ENCODE assay signal across 1 cellular context in genomic region chr7:151088856-151089699, GRCh38.
TF ChIP-seq lines count a peak whose summit lies in the region.

No MANE protein-coding gene starts in this region.

TF ChIP-seq in HepG2, 621 proteins besides CTCF, POLR2A, EP300 and RAD21 (continued from another document and continues in another):
- TF ChIP-seq ZNF34 (CRISPR knock-in tag; IDR thresholded peaks at IDR 0.05; ENCODE audit: borderline replicate concordance) (no peak), TAF1 (CRISPR knock-in tag; IDR thresholded peaks at IDR 0.05) (peak; percentile 38; the same call in 1 of the 2 replicates), FOXA3 (CRISPR knock-in tag; IDR thresholded peaks at IDR 0.05) (no peak), ERF (CRISPR knock-in tag; IDR thresholded peaks at IDR 0.05) (no peak), ZNF883 (CRISPR knock-in tag; IDR thresholded peaks at IDR 0.05; ENCODE audit: not compliant biosample characterization) (no peak), ZNF441 (CRISPR knock-in tag; IDR thresholded peaks at IDR 0.05; ENCODE audit: borderline replicate concordance) (no peak), TFAP4 (IDR thresholded peaks at IDR 0.05; ENCODE audit: borderline replicate concordance, low read depth) (peak; percentile 98), LCORL (IDR thresholded peaks at IDR 0.05) (no peak), LCORL (CRISPR knock-in tag; IDR thresholded peaks at IDR 0.05) (no peak), PHF8 (CRISPR knock-in tag; IDR thresholded peaks at IDR 0.05) (peak; percentile 34; the same call in 1 of the 2 replicates), PATZ1 (CRISPR knock-in tag; IDR thresholded peaks at IDR 0.05) (peak; percentile 81), NFE2L1 (CRISPR knock-in tag; IDR thresholded peaks at IDR 0.05; ENCODE audit: borderline replicate concordance) (no peak), FOXK1 (CRISPR knock-in tag; IDR thresholded peaks at IDR 0.05; ENCODE audit: borderline replicate concordance, low read depth) (peak; percentile 61; the same call in 1 of the 2 replicates), ZBED4 (CRISPR knock-in tag; IDR thresholded peaks at IDR 0.05; ENCODE audit: borderline replicate concordance) (no peak), SALL1 (CRISPR knock-in tag; IDR thresholded peaks at IDR 0.05) (peak; percentile 26; the same call in 1 of the 2 replicates), ZNF207 (IDR thresholded peaks at IDR 0.05; ENCODE audit: borderline replicate concordance) (no peak), SOX13 (IDR thresholded peaks at IDR 0.05) (no peak), SOX13 (CRISPR knock-in tag; conservative IDR thresholded peaks at IDR 0.05 in 1 of 2, IDR thresholded peaks at IDR 0.05 in 1 of 2) (peak in 1 of 2 experiments; percentile 51; a peak in 1 of 4 replicates), ZNF383 (CRISPR knock-in tag; IDR thresholded peaks at IDR 0.05; ENCODE audit: borderline replicate concordance) (no peak), ZNF556 (CRISPR knock-in tag; IDR thresholded peaks at IDR 0.05; ENCODE audit: borderline replicate concordance) (0 out of 2 replicates have a peak, but pooled peaks have one; percentile 16), ZNF773 (CRISPR knock-in tag; IDR thresholded peaks at IDR 0.05; ENCODE audit: borderline replicate concordance) (no peak), ZNF746 (CRISPR knock-in tag; IDR thresholded peaks at IDR 0.05) (0 out of 2 replicates have a peak, but pooled peaks have one; percentile 25), SAP130 (CRISPR knock-in tag; IDR thresholded peaks at IDR 0.05; ENCODE audit: low read depth) (peak; percentile 90), ZNF253 (CRISPR knock-in tag; IDR thresholded peaks at IDR 0.05; ENCODE audit: borderline replicate concordance) (no peak), TEF (CRISPR knock-in tag; IDR thresholded peaks at IDR 0.05) (peak; percentile 45; the same call in 1 of the 2 replicates), PITX1 (CRISPR knock-in tag; IDR thresholded peaks at IDR 0.05) (peak; percentile 28; the same call in 1 of the 2 replicates), ZNF12 (CRISPR knock-in tag; IDR thresholded peaks at IDR 0.05) (peak; percentile 47; the same call in 1 of the 2 replicates), ZNF160 (CRISPR knock-in tag; IDR thresholded peaks at IDR 0.05) (no peak), ZFX (CRISPR knock-in tag; IDR thresholded peaks at IDR 0.05; ENCODE audit: low read depth) (peak; percentile 22; the same call in 1 of the 2 replicates), RBM22 (optimal IDR thresholded peaks at IDR 0.05; ENCODE audit: low read length) (no peak), POGZ (CRISPR knock-in tag; IDR thresholded peaks at IDR 0.05) (no peak), HNRNPH1 (optimal IDR thresholded peaks at IDR 0.05; ENCODE audit: low read depth, low read length) (no peak), THAP11 (CRISPR knock-in tag; IDR thresholded peaks at IDR 0.05) (peak; percentile 67; the same call in 1 of the 2 replicates), ZNF768 (CRISPR knock-in tag; IDR thresholded peaks at IDR 0.05) (no peak)
- TF ChIP-seq, protein P1, sequence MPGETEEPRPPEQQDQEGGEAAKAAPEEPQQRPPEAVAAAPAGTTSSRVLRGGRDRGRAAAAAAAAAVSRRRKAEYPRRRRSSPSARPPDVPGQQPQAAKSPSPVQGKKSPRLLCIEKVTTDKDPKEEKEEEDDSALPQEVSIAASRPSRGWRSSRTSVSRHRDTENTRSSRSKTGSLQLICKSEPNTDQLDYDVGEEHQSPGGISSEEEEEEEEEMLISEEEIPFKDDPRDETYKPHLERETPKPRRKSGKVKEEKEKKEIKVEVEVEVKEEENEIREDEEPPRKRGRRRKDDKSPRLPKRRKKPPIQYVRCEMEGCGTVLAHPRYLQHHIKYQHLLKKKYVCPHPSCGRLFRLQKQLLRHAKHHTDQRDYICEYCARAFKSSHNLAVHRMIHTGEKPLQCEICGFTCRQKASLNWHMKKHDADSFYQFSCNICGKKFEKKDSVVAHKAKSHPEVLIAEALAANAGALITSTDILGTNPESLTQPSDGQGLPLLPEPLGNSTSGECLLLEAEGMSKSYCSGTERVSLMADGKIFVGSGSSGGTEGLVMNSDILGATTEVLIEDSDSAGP (CRISPR knock-in tag; IDR thresholded peaks at IDR 0.05; ENCODE audit: borderline replicate concordance) = peak; percentile 62; the same call in 1 of the 2 replicates
- TF ChIP-seq, protein P2, sequence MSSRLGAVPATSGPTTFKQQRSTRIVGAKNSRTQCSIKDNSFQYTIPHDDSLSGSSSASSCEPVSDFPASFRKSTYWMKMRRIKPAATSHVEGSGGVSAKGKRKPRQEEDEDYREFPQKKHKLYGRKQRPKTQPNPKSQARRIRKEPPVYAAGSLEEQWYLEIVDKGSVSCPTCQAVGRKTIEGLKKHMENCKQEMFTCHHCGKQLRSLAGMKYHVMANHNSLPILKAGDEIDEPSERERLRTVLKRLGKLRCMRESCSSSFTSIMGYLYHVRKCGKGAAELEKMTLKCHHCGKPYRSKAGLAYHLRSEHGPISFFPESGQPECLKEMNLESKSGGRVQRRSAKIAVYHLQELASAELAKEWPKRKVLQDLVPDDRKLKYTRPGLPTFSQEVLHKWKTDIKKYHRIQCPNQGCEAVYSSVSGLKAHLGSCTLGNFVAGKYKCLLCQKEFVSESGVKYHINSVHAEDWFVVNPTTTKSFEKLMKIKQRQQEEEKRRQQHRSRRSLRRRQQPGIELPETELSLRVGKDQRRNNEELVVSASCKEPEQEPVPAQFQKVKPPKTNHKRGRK (CRISPR knock-in tag; IDR thresholded peaks at IDR 0.05) = no peak
- TF ChIP-seq, protein P3, sequence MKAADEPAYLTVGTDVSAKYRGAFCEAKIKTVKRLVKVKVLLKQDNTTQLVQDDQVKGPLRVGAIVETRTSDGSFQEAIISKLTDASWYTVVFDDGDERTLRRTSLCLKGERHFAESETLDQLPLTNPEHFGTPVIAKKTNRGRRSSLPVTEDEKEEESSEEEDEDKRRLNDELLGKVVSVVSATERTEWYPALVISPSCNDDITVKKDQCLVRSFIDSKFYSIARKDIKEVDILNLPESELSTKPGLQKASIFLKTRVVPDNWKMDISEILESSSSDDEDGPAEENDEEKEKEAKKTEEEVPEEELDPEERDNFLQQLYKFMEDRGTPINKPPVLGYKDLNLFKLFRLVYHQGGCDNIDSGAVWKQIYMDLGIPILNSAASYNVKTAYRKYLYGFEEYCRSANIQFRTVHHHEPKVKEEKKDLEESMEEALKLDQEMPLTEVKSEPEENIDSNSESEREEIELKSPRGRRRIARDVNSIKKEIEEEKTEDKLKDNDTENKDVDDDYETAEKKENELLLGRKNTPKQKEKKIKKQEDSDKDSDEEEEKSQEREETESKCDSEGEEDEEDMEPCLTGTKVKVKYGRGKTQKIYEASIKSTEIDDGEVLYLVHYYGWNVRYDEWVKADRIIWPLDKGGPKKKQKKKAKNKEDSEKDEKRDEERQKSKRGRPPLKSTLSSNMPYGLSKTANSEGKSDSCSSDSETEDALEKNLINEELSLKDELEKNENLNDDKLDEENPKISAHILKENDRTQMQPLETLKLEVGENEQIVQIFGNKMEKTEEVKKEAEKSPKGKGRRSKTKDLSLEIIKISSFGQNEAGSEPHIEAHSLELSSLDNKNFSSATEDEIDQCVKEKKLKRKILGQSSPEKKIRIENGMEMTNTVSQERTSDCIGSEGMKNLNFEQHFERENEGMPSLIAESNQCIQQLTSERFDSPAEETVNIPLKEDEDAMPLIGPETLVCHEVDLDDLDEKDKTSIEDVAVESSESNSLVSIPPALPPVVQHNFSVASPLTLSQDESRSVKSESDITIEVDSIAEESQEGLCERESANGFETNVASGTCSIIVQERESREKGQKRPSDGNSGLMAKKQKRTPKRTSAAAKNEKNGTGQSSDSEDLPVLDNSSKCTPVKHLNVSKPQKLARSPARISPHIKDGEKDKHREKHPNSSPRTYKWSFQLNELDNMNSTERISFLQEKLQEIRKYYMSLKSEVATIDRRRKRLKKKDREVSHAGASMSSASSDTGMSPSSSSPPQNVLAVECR (CRISPR knock-in tag; IDR thresholded peaks at IDR 0.05; ENCODE audit: borderline replicate concordance) = peak; percentile 85; the same call in 1 of the 2 replicates
- TF ChIP-seq, protein P4, sequence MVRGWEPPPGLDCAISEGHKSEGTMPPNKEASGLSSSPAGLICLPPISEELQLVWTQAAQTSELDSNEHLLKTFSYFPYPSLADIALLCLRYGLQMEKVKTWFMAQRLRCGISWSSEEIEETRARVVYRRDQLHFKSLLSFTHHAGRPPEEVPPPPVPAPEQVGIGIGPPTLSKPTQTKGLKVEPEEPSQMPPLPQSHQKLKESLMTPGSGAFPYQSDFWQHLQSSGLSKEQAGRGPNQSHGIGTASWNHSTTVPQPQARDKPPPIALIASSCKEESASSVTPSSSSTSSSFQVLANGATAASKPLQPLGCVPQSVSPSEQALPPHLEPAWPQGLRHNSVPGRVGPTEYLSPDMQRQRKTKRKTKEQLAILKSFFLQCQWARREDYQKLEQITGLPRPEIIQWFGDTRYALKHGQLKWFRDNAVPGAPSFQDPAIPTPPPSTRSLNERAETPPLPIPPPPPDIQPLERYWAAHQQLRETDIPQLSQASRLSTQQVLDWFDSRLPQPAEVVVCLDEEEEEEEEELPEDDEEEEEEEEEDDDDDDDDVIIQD (CRISPR knock-in tag; IDR thresholded peaks at IDR 0.05; ENCODE audit: low read depth) = peak; percentile 19; the same call in 1 of the 2 replicates
- TF ChIP-seq, protein P5, sequence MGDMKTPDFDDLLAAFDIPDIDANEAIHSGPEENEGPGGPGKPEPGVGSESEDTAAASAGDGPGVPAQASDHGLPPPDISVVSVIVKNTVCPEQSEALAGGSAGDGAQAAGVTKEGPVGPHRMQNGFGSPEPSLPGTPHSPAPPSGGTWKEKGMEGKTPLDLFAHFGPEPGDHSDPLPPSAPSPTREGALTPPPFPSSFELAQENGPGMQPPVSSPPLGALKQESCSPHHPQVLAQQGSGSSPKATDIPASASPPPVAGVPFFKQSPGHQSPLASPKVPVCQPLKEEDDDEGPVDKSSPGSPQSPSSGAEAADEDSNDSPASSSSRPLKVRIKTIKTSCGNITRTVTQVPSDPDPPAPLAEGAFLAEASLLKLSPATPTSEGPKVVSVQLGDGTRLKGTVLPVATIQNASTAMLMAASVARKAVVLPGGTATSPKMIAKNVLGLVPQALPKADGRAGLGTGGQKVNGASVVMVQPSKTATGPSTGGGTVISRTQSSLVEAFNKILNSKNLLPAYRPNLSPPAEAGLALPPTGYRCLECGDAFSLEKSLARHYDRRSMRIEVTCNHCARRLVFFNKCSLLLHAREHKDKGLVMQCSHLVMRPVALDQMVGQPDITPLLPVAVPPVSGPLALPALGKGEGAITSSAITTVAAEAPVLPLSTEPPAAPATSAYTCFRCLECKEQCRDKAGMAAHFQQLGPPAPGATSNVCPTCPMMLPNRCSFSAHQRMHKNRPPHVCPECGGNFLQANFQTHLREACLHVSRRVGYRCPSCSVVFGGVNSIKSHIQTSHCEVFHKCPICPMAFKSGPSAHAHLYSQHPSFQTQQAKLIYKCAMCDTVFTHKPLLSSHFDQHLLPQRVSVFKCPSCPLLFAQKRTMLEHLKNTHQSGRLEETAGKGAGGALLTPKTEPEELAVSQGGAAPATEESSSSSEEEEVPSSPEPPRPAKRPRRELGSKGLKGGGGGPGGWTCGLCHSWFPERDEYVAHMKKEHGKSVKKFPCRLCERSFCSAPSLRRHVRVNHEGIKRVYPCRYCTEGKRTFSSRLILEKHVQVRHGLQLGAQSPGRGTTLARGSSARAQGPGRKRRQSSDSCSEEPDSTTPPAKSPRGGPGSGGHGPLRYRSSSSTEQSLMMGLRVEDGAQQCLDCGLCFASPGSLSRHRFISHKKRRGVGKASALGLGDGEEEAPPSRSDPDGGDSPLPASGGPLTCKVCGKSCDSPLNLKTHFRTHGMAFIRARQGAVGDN (CRISPR knock-in tag; IDR thresholded peaks at IDR 0.05) = peak; percentile 67
